8 cellular contexts compared by ENCODE assay signal in genomic region chr1:151165738-151166505, GRCh38. TPM values are rescaled to one million over a fixed set of nuclear protein-coding genes. Genes with fewer than 3 reads are reported as not detected.
A peak's percentile ranks its signal among the peaks of the same experiment; 100 is the strongest.
DNase-seq lines count a peak whose midpoint lies in the region; ATAC-seq, FAIRE-seq and TF ChIP-seq lines count a peak whose summit lies in the region.

TSS of gene LYSMD1 (minus strand) at chr1:151165902. CDS start at chr1:151165258, 644 bp downstream.
TSS of gene SCNM1 (plus strand) at chr1:151166144. CDS start at chr1:151166153, 9 bp downstream.

- H4K20me1 ChIP-seq in Loucy (ENCODE audit: insufficient read depth, low read length, poor library complexity, severe bottlenecking) = no peaks in the 10 kb centered on the region

- TF ChIP-seq POLR2A in H54 (IDR thresholded peaks at IDR 0.05; ENCODE audit: low read depth, low read length) = peak; percentile 62

- peak within 1 kb of the TSS; percentile 93 for H3K4me3 ChIP-seq in Loucy (ENCODE audit: low read length, poor library complexity, severe bottlenecking)
- peak within 1 kb of the TSS; percentile 61 for H3K4me3 ChIP-seq in RWPE2 (ENCODE audit: severe bottlenecking)
- H3K4me3 ChIP-seq in fibroblast of pulmonary artery (replicated peaks; ENCODE audit: low read depth, low read length) = peak within 1 kb of the TSS; percentile 85

- peak within 1 kb of the TSS; percentile 99 for H3K4me3 Mint-ChIP-seq in natural killer cell

- H3K9me2 ChIP-seq in Loucy (replicated peaks; ENCODE audit: low read depth, low read length) = no peaks in the 10 kb centered on the region

- peak within 1 kb of the TSS; percentile 94 for H3K27ac Mint-ChIP-seq in natural killer cell

- no peaks in the 10 kb centered on the region for H3K9me3 Mint-ChIP-seq in natural killer cell

- DNase-seq in ELF-1 (ENCODE audit: low read depth, low spot score) = peak; percentile 98
- peak; percentile 98 for DNase-seq in H54 (ENCODE audit: insufficient read length, low spot score)
- DNase-seq in RWPE2 (ENCODE audit: low spot score) = peak; percentile 95
- peak; percentile 94 for DNase-seq in activated effector memory CD4-positive, alpha-beta T cell treated with Interleukin-2 at 50 U/mL for 16 hours
- DNase-seq in fibroblast of pulmonary artery (ENCODE audit: low read depth) = peak; percentile 99
- peak; percentile 91 for DNase-seq in natural killer cell
- DNase-seq in stimulated activated naive CD4-positive, alpha-beta T cell (lab: John Stamatoyannopoulos, UW) = peak; percentile 94 to 97 (median 96)

- H2AFZ ChIP-seq in Loucy (ENCODE audit: low read length) = peak within 1 kb of the TSS; percentile 83

- peaks cover 21% of the 10 kb centered on the region for H3K4me1 ChIP-seq in Loucy (ENCODE audit: insufficient read depth, low read length, poor library complexity, severe bottlenecking)
- peaks cover 6% of the 10 kb centered on the region for H3K4me1 ChIP-seq in RWPE2 (ENCODE audit: insufficient read depth, poor library complexity, severe bottlenecking)

- peak; percentile 90 for ATAC-seq in RWPE2 (ENCODE audit: low read depth)
- ATAC-seq in natural killer cell = peak; percentile 97 to 99 (median 98)

- H3K27me3 Mint-ChIP-seq in natural killer cell (ENCODE audit: low read depth in 2 of 2) = no peaks in the 10 kb centered on the region

- H3K4me2 ChIP-seq in Loucy (ENCODE audit: low read depth, low read length, poor library complexity, severe bottlenecking) = peak within 1 kb of the TSS; percentile 98

- FAIRE-seq in H54 (lab: Jason Lieb, UNC) = peak; percentile 23

- H3K36me3 ChIP-seq in Loucy (ENCODE audit: insufficient read depth, low read length) (peaks cover 5% of the 10 kb centered on the region; the same call in 1 of the 2 replicates), RWPE2 (ENCODE audit: low read depth) (peaks cover 24% of the 10 kb centered on the region)

- H3K27ac ChIP-seq in RWPE2 (ENCODE audit: poor library complexity, severe bottlenecking) = peak within 1 kb of the TSS; percentile 53

- peaks cover 30 to 42% of the 10 kb centered on the region in 2 donors for H3K4me1 Mint-ChIP-seq in natural killer cell

- H3F3A ChIP-seq in Loucy (ENCODE audit: low read depth) = no peaks in the 10 kb centered on the region

- H3K27me3 ChIP-seq in Loucy (ENCODE audit: insufficient read depth, low read length, poor library complexity, severe bottlenecking) (no peaks in the 10 kb centered on the region), RWPE2 (ENCODE audit: insufficient read depth, poor library complexity, severe bottlenecking) (no peaks in the 10 kb centered on the region)

- H3K9me3 ChIP-seq in Loucy (ENCODE audit: insufficient read depth, low read depth, low read length) = no peaks in the 10 kb centered on the region
- H3K9me3 ChIP-seq in RWPE2 (ENCODE audit: severe bottlenecking) = no peaks in the 10 kb centered on the region

- H3K36me3 Mint-ChIP-seq in natural killer cell = peaks cover 7% of the 10 kb centered on the region

- H3K79me2 ChIP-seq in Loucy (ENCODE audit: insufficient read depth, low read length) = peaks cover 39% of the 10 kb centered on the region

- no peak for TF ChIP-seq CTCF in Loucy (conservative IDR thresholded peaks at IDR 0.05; ENCODE audit: low read length)
- no peak for TF ChIP-seq CTCF in RWPE2 (IDR thresholded peaks at IDR 0.05; ENCODE audit: poor library complexity, severe bottlenecking)
- no peak for TF ChIP-seq CTCF in fibroblast of pulmonary artery (IDR thresholded peaks at IDR 0.05; ENCODE audit: low read length, missing control alignments)
- TF ChIP-seq CTCF in natural killer cell (IDR thresholded peaks at IDR 0.05) = no peak

- intact Hi-C loops in natural killer cell (cut with micrococcal nuclease) = loop anchor here (1.0 kb wide), 1 partner anchor 24 kb away; the partner anchor contains the start of gene VPS72

- peak within 1 kb of the TSS; percentile 84 for H3K9ac ChIP-seq in Loucy (ENCODE audit: low read depth, low read length, poor library complexity, severe bottlenecking)

RNA-seq across cellular contexts. Expression of gene LYSMD1, which starts in this region (rescaled TPM):
- 1 to 10 TPM; 1.0 to 1.7 (median 1.2) TPM for total RNA-seq in natural killer cell

RNA-seq across cellular contexts. Expression of gene SCNM1, which starts in this region (rescaled TPM):
- 10 to 100 TPM; 52.3 to 54.2 (median 52.9) TPM for total RNA-seq in natural killer cell

Comparison
In these comparisons a context has a peak if more than half of its experiments do, and no peak if none do; other contexts are left out.
1. Peak in every context shown above with its lines: DNase-seq, ATAC-seq, H3K4me3 ChIP-seq and H3K27ac ChIP-seq.